ENCODE assay signal across 12 cellular contexts in the genomic region with DNA sequence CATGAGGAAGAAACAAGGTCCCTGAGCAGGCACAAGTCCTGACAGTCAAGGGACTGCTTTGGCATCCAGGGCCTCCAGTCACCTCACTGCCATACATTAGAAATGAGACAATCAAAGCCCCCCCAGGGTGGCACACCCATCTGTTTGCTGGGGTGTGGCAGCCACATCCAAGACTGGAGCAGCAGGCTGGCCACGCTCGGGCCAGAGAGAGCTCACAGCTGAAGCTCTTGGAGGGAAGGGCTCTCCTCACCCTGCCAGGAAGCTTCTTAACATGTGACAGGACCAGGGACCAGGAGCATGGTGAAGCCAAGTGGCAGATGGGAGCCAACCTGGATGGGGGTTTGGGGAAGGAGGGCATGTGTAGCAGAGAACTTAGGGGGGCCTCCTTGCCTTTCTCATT. TPM values are rescaled to one million over a fixed set of nuclear protein-coding genes. Genes with fewer than 3 reads are reported as not detected.
"Had no signal": no experiment of that assay in that cellular context is flagged by ENCODE, and none has a peak within 500 bp of the region (broad histone marks: within the 10 kb centered on the region; RNA-seq: fewer than 3 reads in every experiment).

No MANE protein-coding gene starts in this region.

- DNase-seq: activated CD4-positive, alpha-beta T cell treated with anti-CD3 and anti-CD28 coated beads, Interleukin-2, amount 10 ng/mL, durations not matched to agents 7 days and 5 days; activated CD4-positive, CD25-positive, alpha-beta regulatory T cell; activated naive CD4-positive, alpha-beta T cell treated with Interleukin-2 at 50 U/mL for 16 hours; aorta; left ventricle myocardium inferior; mucosa of descending colon; naive thymus-derived CD8-positive, alpha-beta T cell; stimulated activated CD4-positive, alpha-beta T cell treated with anti-CD3 and anti-CD28 coated beads, Interleukin-2, amount 100 ng/mL, for 48 hours; stimulated activated naive CD4-positive, alpha-beta T cell; tibial artery had no signal

- H3K4me1 Mint-ChIP-seq: activated CD4-positive, alpha-beta T cell treated with anti-CD3 and anti-CD28 coated beads, Interleukin-2, amount 10 ng/mL, durations not matched to agents 7 days and 5 days had no signal

- ATAC-seq: naive thymus-derived CD8-positive, alpha-beta T cell had no signal

- H3K4me2 ChIP-seq: hepatocyte had no signal

- H3K4me3 ChIP-seq: hepatocyte, left ventricle myocardium inferior, mucosa of descending colon, tibial artery had no signal

- H3K27ac Mint-ChIP-seq: activated CD4-positive, alpha-beta T cell treated with anti-CD3 and anti-CD28 coated beads, Interleukin-2, amount 10 ng/mL, durations not matched to agents 7 days and 5 days had no signal

- H3K9me3 ChIP-seq: left ventricle myocardium inferior, mucosa of descending colon, neutrophil, tibial artery had no signal

- H3K4me3 Mint-ChIP-seq: activated CD4-positive, alpha-beta T cell treated with anti-CD3 and anti-CD28 coated beads, Interleukin-2, amount 10 ng/mL, durations not matched to agents 7 days and 5 days; naive thymus-derived CD8-positive, alpha-beta T cell had no signal

- H3K79me2 ChIP-seq: hepatocyte had no signal

- H3K27ac ChIP-seq: hepatocyte, left ventricle myocardium inferior, neutrophil, tibial artery had no signal

- H3K27me3 ChIP-seq: hepatocyte, tibial artery had no signal

- H3K4me1 ChIP-seq: left ventricle myocardium inferior, tibial artery had no signal

- H3K27me3 Mint-ChIP-seq: activated CD4-positive, alpha-beta T cell treated with anti-CD3 and anti-CD28 coated beads, Interleukin-2, amount 10 ng/mL, durations not matched to agents 7 days and 5 days; naive thymus-derived CD8-positive, alpha-beta T cell had no signal

- H2AFZ ChIP-seq: hepatocyte had no signal

- H3K9me3 Mint-ChIP-seq: activated CD4-positive, alpha-beta T cell treated with anti-CD3 and anti-CD28 coated beads, Interleukin-2, amount 10 ng/mL, durations not matched to agents 7 days and 5 days; naive thymus-derived CD8-positive, alpha-beta T cell had no signal

RNA-seq across cellular contexts. Expression of gene ADCY6, which starts 39.4 kb away (rescaled TPM):
- total RNA-seq: activated CD4-positive, alpha-beta T cell treated with anti-CD3 and anti-CD28 coated beads, Interleukin-2, amount 10 ng/mL, durations not matched to agents 7 days and 5 days; naive thymus-derived CD8-positive, alpha-beta T cell had no signal
- polyA plus RNA-seq: naive thymus-derived CD8-positive, alpha-beta T cell had no signal
